In the genomic region with DNA sequence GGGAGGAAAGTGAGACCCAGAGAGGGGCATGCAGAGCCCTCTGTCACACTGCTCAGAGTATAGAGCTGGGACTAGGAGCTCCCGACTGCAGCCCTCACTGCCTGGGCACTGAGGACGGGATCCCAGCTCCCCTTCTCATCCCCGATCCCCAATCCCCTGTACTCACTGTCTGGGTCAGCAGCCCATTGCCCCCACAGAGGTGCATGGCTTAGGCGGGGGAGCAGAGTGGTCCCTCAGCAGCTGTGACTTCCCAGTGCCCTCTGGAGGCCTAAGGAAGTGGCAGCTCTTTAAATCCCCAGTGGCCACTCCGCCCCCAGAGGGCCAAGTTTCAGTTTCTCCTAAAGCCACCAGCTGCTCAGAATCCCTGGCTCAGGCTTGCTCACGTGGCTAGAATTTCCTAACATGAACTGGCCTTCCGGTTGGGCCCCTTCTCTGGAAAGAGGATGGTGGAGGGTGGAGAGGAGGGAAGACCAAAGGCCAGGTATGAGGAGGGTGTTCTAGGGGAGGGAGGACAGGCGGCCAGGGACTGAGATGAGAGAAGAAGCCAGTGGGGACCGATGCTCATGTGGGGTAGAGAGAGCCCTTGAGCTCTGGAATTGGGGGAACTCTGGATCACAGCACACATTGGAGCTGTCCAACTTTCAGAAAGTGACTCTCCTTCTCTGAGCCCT, we compare ENCODE assay signal across 8 cellular contexts. TPM values are rescaled to one million over a fixed set of nuclear protein-coding genes. Genes with fewer than 3 reads are reported as not detected.
A peak's percentile ranks its signal among the peaks of the same experiment; 100 is the strongest.
DNase-seq lines count a peak whose midpoint lies in the region; ATAC-seq lines count a peak whose summit lies in the region.

A gene with protein sequence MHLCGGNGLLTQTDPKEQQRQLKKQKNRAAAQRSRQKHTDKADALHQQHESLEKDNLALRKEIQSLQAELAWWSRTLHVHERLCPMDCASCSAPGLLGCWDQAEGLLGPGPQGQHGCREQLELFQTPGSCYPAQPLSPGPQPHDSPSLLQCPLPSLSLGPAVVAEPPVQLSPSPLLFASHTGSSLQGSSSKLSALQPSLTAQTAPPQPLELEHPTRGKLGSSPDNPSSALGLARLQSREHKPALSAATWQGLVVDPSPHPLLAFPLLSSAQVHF (minus strand): TSS at position 262 of the 671 bp plus-strand sequence. CDS start 57 bp downstream, at position 205.

- no peak within 1 kb of the TSS for H3K14ac ChIP-seq in neuronal stem cell (ENCODE audit: low read length)

- H2AFZ ChIP-seq in neuronal stem cell (ENCODE audit: low read length) = peak within 1 kb of the TSS; percentile 90

- no peak within 1 kb of the TSS for H2BK12ac ChIP-seq in neuronal stem cell (ENCODE audit: low read length)

- POLR2A ChIA-PET in activated CD4-positive, alpha-beta T cell treated with anti-CD3 and anti-CD28 coated beads, Interleukin-2, amount 10 ng/mL, durations not matched to agents 7 days and 5 days (lab: Charles Lee) = no interaction called here
- POLR2A ChIA-PET in activated CD4-positive, alpha-beta memory T cell treated with anti-CD3 and anti-CD28 coated beads for 36 hours (lab: Charles Lee) = no interaction called here

- no peak for DNase-seq in activated CD4-positive, alpha-beta T cell treated with anti-CD3 and anti-CD28 coated beads, Interleukin-2, amount 10 ng/mL, durations not matched to agents 7 days and 5 days
- DNase-seq in activated CD4-positive, alpha-beta T cell treated with anti-CD3 and anti-CD28 coated beads, Interleukin-2, amount 50 U/mL, for 48 hours = no peak
- DNase-seq in NCI-H2029 treated with DMSO at 0.1 percent for 48 hours (lab: John Stamatoyannopoulos, UW) = peak; percentile 8
- DNase-seq in activated CD4-positive, alpha-beta memory T cell treated with anti-CD3 and anti-CD28 coated beads for 36 hours = peak; percentile 20
- DNase-seq in glomerular visceral epithelial cell (ENCODE audit: extremely low spot score) = peak; percentile 76
- peak; percentile 51 for DNase-seq in neuronal stem cell (ENCODE audit: low spot score)

- H3K79me1 ChIP-seq in neuronal stem cell (ENCODE audit: low read depth, low read length) = no peaks in the 10 kb centered on the region

- H4K8ac ChIP-seq in neuronal stem cell (ENCODE audit: low read depth, low read length) = no peak within 1 kb of the TSS

- peaks cover 0 to 4% (median 0%) of the 10 kb centered on the region in 3 experiments for H3K27me3 ChIP-seq in neuronal stem cell (ENCODE audit: control insufficient read depth in 3 of 3, insufficient read depth in 3 of 3, low read depth in 1 of 3, low read length in 3 of 3)

- CTCF ChIA-PET in activated CD4-positive, alpha-beta T cell treated with anti-CD3 and anti-CD28 coated beads, Interleukin-2, amount 10 ng/mL, durations not matched to agents 7 days and 5 days (lab: Charles Lee) = interaction anchor here (0.8 to 1.9 kb wide), 8 partner anchors 10 to 229 kb away, joined by 3 to 16 read pairs (median 4); partner anchors contain the start of gene ARL2
- CTCF ChIA-PET in activated CD4-positive, alpha-beta memory T cell treated with anti-CD3 and anti-CD28 coated beads for 36 hours (lab: Charles Lee) = interaction anchor here (1.2 to 5.9 kb wide), 2 partner anchors 17 to 50 kb away, joined by 3 to 31 read pairs; partner anchors contain the start of gene ARL2

- peak within 1 kb of the TSS; percentile 61 for H3K27ac Mint-ChIP-seq in activated CD4-positive, alpha-beta T cell treated with anti-CD3 and anti-CD28 coated beads, Interleukin-2, amount 10 ng/mL, durations not matched to agents 7 days and 5 days
- H3K27ac Mint-ChIP-seq in activated CD4-positive, alpha-beta memory T cell treated with anti-CD3 and anti-CD28 coated beads for 36 hours = no peak within 1 kb of the TSS

- no peak within 1 kb of the TSS for H2AK5ac ChIP-seq in neuronal stem cell (ENCODE audit: low read depth, low read length)

- intact Hi-C loops in activated CD4-positive, alpha-beta memory T cell treated with anti-CD3 and anti-CD28 coated beads for 36 hours (cut with micrococcal nuclease) = no loop called here

- no peak within 1 kb of the TSS for H3K9ac ChIP-seq in neuronal stem cell (ENCODE audit: low read depth, low read length, poor library complexity)

- H3K4me1 Mint-ChIP-seq in activated CD4-positive, alpha-beta T cell treated with anti-CD3 and anti-CD28 coated beads, Interleukin-2, amount 10 ng/mL, durations not matched to agents 7 days and 5 days = peaks cover 24% of the 10 kb centered on the region
- H3K4me1 Mint-ChIP-seq in activated CD4-positive, alpha-beta memory T cell treated with anti-CD3 and anti-CD28 coated beads for 36 hours (ENCODE audit: low read depth) = peaks cover 13% of the 10 kb centered on the region

- peak within 1 kb of the TSS; percentile 0 for H3K18ac ChIP-seq in neuronal stem cell (ENCODE audit: low read length)

- peak within 1 kb of the TSS in 1 of 2 donors; percentile 14 for H3K4me3 ChIP-seq in neuronal stem cell (ENCODE audit: low read length in 2 of 2)

- H2BK5ac ChIP-seq in neuronal stem cell (ENCODE audit: low read length) = no peak within 1 kb of the TSS

- no peak within 1 kb of the TSS for H4K91ac ChIP-seq in neuronal stem cell (ENCODE audit: low read depth, low read length, poor library complexity)

- no peaks in the 10 kb centered on the region for H3K36me3 Mint-ChIP-seq in activated CD4-positive, alpha-beta T cell treated with anti-CD3 and anti-CD28 coated beads, Interleukin-2, amount 10 ng/mL, durations not matched to agents 7 days and 5 days (ENCODE audit: low read depth)
- H3K36me3 Mint-ChIP-seq in activated CD4-positive, alpha-beta memory T cell treated with anti-CD3 and anti-CD28 coated beads for 36 hours = no peaks in the 10 kb centered on the region

- ATAC-seq in GM21529 (IDR thresholded peaks at IDR 0.05; ENCODE audit: unreplicated experiment) = no peak
- no peak for ATAC-seq in GM18909 (IDR thresholded peaks at IDR 0.05; ENCODE audit: poor library complexity, unreplicated experiment)

- H3K4me3 Mint-ChIP-seq in activated CD4-positive, alpha-beta T cell treated with anti-CD3 and anti-CD28 coated beads, Interleukin-2, amount 10 ng/mL, durations not matched to agents 7 days and 5 days = peak within 1 kb of the TSS; percentile 38
- no peak within 1 kb of the TSS for H3K4me3 Mint-ChIP-seq in activated CD4-positive, alpha-beta memory T cell treated with anti-CD3 and anti-CD28 coated beads for 36 hours

- H3K9me3 ChIP-seq in neuronal stem cell (replicated peaks in 1 of 2; ENCODE audit: control insufficient read depth in 2 of 2, insufficient read depth in 1 of 2, low read depth in 1 of 2, low read length in 2 of 2) = no peaks in the 10 kb centered on the region

- no peaks in the 10 kb centered on the region for H3K9me3 Mint-ChIP-seq in activated CD4-positive, alpha-beta T cell treated with anti-CD3 and anti-CD28 coated beads, Interleukin-2, amount 10 ng/mL, durations not matched to agents 7 days and 5 days
- H3K9me3 Mint-ChIP-seq in activated CD4-positive, alpha-beta memory T cell treated with anti-CD3 and anti-CD28 coated beads for 36 hours = no peaks in the 10 kb centered on the region

- H3K27ac ChIP-seq in neuronal stem cell (replicated peaks; ENCODE audit: low read length) = no peak within 1 kb of the TSS

- peaks cover 4 to 5% of the 10 kb centered on the region in 2 donors for H3K4me1 ChIP-seq in neuronal stem cell (ENCODE audit: control insufficient read depth in 2 of 2, insufficient read depth in 1 of 2, low read depth in 1 of 2, low read length in 2 of 2)

- H3K4ac ChIP-seq in neuronal stem cell (ENCODE audit: low read length) = no peak within 1 kb of the TSS

- WGBS in neuronal stem cell (ENCODE audit: extremely low coverage in 2 of 2, insufficient read length in 2 of 2, insufficient replicate concordance in 1 of 2), 2 donors = no CpG with 5 or more reads among the region's 9 CpGs

- H2BK120ac ChIP-seq in neuronal stem cell (ENCODE audit: low read depth, low read length) = no peak within 1 kb of the TSS

- no peak within 1 kb of the TSS for H3K23ac ChIP-seq in neuronal stem cell (ENCODE audit: low read depth, low read length, poor library complexity)

- no peaks in the 10 kb centered on the region for H3K36me3 ChIP-seq in neuronal stem cell (replicated peaks in 1 of 2; ENCODE audit: control insufficient read depth in 2 of 2, insufficient read depth in 2 of 2, low read length in 2 of 2)

- H3K27me3 Mint-ChIP-seq in activated CD4-positive, alpha-beta T cell treated with anti-CD3 and anti-CD28 coated beads, Interleukin-2, amount 10 ng/mL, durations not matched to agents 7 days and 5 days = peaks cover 4% of the 10 kb centered on the region
- H3K27me3 Mint-ChIP-seq in activated CD4-positive, alpha-beta memory T cell treated with anti-CD3 and anti-CD28 coated beads for 36 hours = no peaks in the 10 kb centered on the region

- no peak within 1 kb of the TSS for H2BK15ac ChIP-seq in neuronal stem cell (ENCODE audit: low read length)

- H3K4me2 ChIP-seq in neuronal stem cell (ENCODE audit: insufficient read depth, low read length, poor library complexity, severe bottlenecking) = no peak within 1 kb of the TSS

RNA-seq across cellular contexts. Expression of the gene that starts here (rescaled TPM):
- total RNA-seq in activated CD4-positive, alpha-beta T cell treated with anti-CD3 and anti-CD28 coated beads, Interleukin-2, amount 10 ng/mL, durations not matched to agents 7 days and 5 days = under 1 TPM in 1 of 2 experiments, not detected in 1; 0.10 TPM
- total RNA-seq in activated CD4-positive, alpha-beta memory T cell treated with anti-CD3 and anti-CD28 coated beads for 36 hours = under 1 TPM in 1 of 2 experiments, not detected in 1; 0.22 TPM
- 0.17 TPM for polyA plus RNA-seq in neuronal stem cell (2013, experiment 1 of 2)
- polyA plus RNA-seq in neuronal stem cell (2013, experiment 2 of 2) = 0.18 TPM

Comparison
In these comparisons a context has a peak if more than half of its experiments do, and no peak if none do; other contexts are left out.
1. Peak in DNase-seq in activated CD4-positive, alpha-beta memory T cell treated with anti-CD3 and anti-CD28 coated beads for 36 hours; RNA of the gene not detected or under 1 TPM.
2. DNase-seq: peak in NCI-H2029 treated with DMSO at 0.1 percent for 48 hours (single experiment), glomerular visceral epithelial cell (single experiment) and neuronal stem cell (single experiment); none in activated CD4-positive, alpha-beta T cell treated with anti-CD3 and anti-CD28 coated beads, Interleukin-2, amount 10 ng/mL, durations not matched to agents 7 days and 5 days (single experiment) and activated CD4-positive, alpha-beta T cell treated with anti-CD3 and anti-CD28 coated beads, Interleukin-2, amount 50 U/mL, for 48 hours (0 of 2).